8 cellular contexts compared by ENCODE assay signal in the genomic region with DNA sequence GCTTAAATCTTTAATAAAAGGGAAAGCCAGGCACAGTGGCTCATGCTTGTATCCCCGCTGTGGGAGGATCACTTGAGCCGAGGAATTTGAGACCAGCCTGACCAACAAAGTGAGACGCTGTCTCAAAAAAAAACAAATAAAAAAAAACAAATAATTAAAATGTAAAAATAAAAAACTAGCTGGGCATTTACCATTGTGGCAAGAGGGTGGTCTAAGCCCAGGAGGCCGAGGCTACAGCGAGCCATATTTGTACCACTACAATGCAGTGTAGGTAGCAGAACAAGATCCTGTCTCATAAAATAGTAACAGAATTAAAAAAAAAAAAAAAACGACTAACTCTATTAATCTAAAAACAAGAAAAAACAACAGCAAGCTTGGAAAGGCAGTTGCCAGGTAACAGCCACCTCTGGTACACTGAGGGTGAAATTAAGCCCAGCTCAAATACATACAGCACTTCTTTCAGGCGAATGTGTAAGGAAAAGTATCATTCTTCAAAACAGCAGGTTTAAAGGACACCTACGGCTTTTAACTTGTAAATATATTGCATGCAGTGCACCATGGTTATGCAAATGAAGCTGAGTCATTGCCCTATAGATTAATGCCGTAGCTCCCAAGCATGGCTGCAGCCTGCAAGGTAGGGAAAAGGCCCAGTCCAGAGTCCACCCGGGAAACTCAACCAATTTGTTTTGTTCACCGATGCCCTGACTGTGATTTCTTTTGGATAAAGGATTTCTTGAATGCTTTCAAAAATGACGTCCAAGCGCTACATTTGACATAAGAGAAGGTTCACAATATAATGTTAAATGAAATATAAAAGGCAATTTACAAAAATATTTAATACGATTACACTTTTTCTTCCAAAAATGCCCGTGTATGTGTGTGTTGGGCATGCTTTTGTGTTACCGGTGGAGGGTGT. TPM values are rescaled to one million over a fixed set of nuclear protein-coding genes. Genes with fewer than 3 reads are reported as not detected.
A peak's percentile ranks its signal among the peaks of the same experiment; 100 is the strongest.
DNase-seq lines count a peak whose midpoint lies in the region; ATAC-seq and TF ChIP-seq lines count a peak whose summit lies in the region.

No MANE protein-coding gene starts in this region.

- H3K9me3 ChIP-seq in neural cell (ENCODE audit: low read length), result no peaks in the 10 kb centered on the region

- H3K9me2 ChIP-seq in neural cell (ENCODE audit: insufficient read depth, low read length), result no peaks in the 10 kb centered on the region

- H3K9ac ChIP-seq in neural cell (ENCODE audit: low read length), result no peak overlapping the region

- TF ChIP-seq EP300 in neural cell (conservative IDR thresholded peaks at IDR 0.05; ENCODE audit: poor library complexity, severe bottlenecking), result no peak

- DNase-seq in NCI-H146 treated with DMSO at 0.1 percent for 48 hours (lab: John Stamatoyannopoulos, UW; ENCODE audit: unreplicated experiment) (peak; percentile 22), T47D (ENCODE audit: low read depth in 1 of 2, low spot score in 1 of 2) (peak; percentile 18 to 90), C1 segment of cervical spinal cord (lab: John Stamatoyannopoulos, UW) (no peak), NCI-H2196 (lab: John Stamatoyannopoulos, UW; ENCODE audit: unreplicated experiment) (no peak), cortex of kidney (lab: John Stamatoyannopoulos, UW) (no peak), globus pallidus (ENCODE audit: low spot score) (no peak)

- no peaks in the 10 kb centered on the region for H3F3A ChIP-seq in neural cell (ENCODE audit: insufficient read depth, low read length, poor library complexity, severe bottlenecking)

- H3K36me3 ChIP-seq in neural cell (ENCODE audit: insufficient read depth, low read length), result no peaks in the 10 kb centered on the region

- TF ChIP-seq RAD21 in neural cell (conservative IDR thresholded peaks at IDR 0.05), result no peak

- no peaks in the 10 kb centered on the region for H3K79me2 ChIP-seq in neural cell (replicated peaks; ENCODE audit: insufficient read depth, low read length)

- in situ Hi-C loops in T47D (cut with HindIII; ENCODE audit: low pct_unique_long_range_greater_than_20kb, low sequenced_read_pairs), result no loop called here

- TF ChIP-seq CTCF in neural cell (IDR thresholded peaks at IDR 0.05; ENCODE audit: poor library complexity, severe bottlenecking), result no peak

- ATAC-seq in GM18505 (IDR thresholded peaks at IDR 0.05; ENCODE audit: unreplicated experiment), result no peak

- peak; percentile 44 for TF ChIP-seq POLR2A in GM18505 (IDR thresholded peaks at IDR 0.05; ENCODE audit: borderline replicate concordance, extremely low read depth, insufficient read depth, insufficient read length)

- H3K4me3 ChIP-seq in neural cell (ENCODE audit: low read length), result no peak overlapping the region

- H2AFZ ChIP-seq in neural cell (ENCODE audit: low read depth, low read length), result no peak overlapping the region

- H3K4me2 ChIP-seq in neural cell (ENCODE audit: low read length), result no peak overlapping the region

- H4K20me1 ChIP-seq in neural cell (ENCODE audit: insufficient read depth), result no peaks in the 10 kb centered on the region

- peak overlapping the region; percentile 57 for H3K27ac ChIP-seq in neural cell (ENCODE audit: low read length)

- no peaks in the 10 kb centered on the region for H3K27me3 ChIP-seq in neural cell (ENCODE audit: insufficient read depth, low read depth, low read length)

TF ChIP-seq in neural cell, 6 proteins besides CTCF, POLR2A, EP300 and RAD21:
- TF ChIP-seq SMC3 (conservative IDR thresholded peaks at IDR 0.05; ENCODE audit: poor library complexity) (no peak), POLR2AphosphoS5 (IDR thresholded peaks at IDR 0.05) (peak; percentile 67)

RNA-seq across cellular contexts. Expression of gene TXLNG, which starts 14.5 kb away (rescaled TPM):
- polyA plus RNA-seq in neural cell, result 20.4 and 24.2 TPM in 2 replicates
- polyA minus RNA-seq in neural cell, result 19.2 and 20.7 TPM in 2 replicates

RNA-seq across cellular contexts. Expression of gene SYAP1, which starts 52.3 kb away (rescaled TPM):
- 13.3 and 14.4 TPM in 2 replicates for polyA plus RNA-seq in neural cell
- polyA minus RNA-seq in neural cell, result 20.0 and 23.7 TPM in 2 replicates

RNA-seq across cellular contexts. Expression of gene CTPS2, which starts 59.3 kb away (rescaled TPM):
- 17.1 and 18.9 TPM in 2 replicates for polyA plus RNA-seq in neural cell
- polyA minus RNA-seq in neural cell, result 21.2 and 22.9 TPM in 2 replicates

Comparison
In these comparisons a context has a peak if more than half of its experiments do, and no peak if none do; other contexts are left out.
1. DNase-seq: peak in NCI-H146 treated with DMSO at 0.1 percent for 48 hours (single experiment) and T47D (2 of 2); none in C1 segment of cervical spinal cord (0 of 14), NCI-H2196 (single experiment), cortex of kidney (single experiment) and globus pallidus (single experiment).